1 cellular context compared by ENCODE assay signal in the genomic region with DNA sequence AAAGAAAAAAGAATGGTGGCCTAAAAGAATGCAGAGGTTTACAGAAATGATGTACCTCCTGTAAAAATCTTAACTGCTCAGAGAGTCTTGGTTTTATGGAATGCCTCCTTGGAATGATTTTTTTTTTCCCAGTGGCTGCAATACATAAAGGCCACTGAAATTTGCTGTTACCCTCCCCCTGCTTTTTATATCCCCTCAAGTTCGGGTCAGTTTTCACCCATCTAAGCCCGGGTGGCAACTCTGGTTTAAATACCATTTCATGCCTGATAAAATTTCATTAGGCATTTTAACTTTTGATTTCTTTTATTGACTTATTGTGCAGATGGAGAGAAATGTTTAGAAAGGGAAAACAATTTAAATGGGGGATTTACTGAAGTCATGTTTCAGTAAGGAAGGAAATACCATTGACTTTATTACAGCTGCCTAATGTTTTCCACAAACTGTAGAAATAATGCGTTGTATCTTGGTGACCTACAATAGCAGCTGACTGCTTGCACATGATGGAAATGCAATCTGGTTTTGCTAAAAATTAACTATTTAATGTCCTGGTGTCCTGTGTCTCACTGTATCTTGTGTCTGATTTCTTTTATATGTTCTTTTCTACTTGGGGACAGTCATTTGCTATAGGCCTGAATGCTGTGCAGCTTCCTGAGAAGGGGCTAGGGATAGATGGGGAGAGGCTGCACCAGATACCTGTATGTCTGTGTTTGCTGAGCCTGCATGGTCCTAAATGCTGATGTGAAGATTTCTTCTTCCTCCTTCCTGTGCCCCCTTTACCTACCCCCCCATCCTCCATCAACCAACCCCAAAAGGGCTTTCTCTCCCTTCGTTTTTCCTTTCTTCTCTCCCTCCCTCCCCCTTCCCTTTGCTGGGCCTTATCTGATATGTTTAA.
A peak's percentile ranks its signal among the peaks of the same experiment; 100 is the strongest.
TF ChIP-seq lines count a peak whose summit lies in the region.

No MANE protein-coding gene starts in this region.

TF ChIP-seq in IMR-90, 13 proteins besides CTCF, POLR2A, EP300 and RAD21:
- TF ChIP-seq CEBPB (IDR thresholded peaks at IDR 0.05; ENCODE audit: low read depth, low read length) (no peak), BHLHE40 (IDR thresholded peaks at IDR 0.05; ENCODE audit: low read depth, low read length) (peak; percentile 45; the same call in 1 of the 2 replicates), MXI1 (IDR thresholded peaks at IDR 0.05; ENCODE audit: borderline replicate concordance, low read depth, low read length) (no peak)
TF ChIP-seq in IMR-90: peak in this region for 1.
